In the genomic region with DNA sequence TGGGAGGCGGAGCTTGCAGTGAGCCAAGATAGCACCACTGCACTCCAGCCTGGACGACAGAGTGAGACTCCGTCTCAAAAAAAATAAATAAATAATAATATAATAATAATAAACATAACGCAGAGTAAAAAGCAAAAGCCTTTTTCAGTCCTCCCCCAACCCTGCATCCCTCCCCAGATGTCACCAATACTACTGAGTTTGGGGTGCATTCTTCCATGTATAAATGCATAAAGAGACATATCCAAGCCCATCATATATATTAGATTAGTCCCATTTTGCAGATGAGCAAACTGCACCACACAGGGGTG, we compare ENCODE assay signal across 9 cellular contexts. TPM values are rescaled to one million over a fixed set of nuclear protein-coding genes. Genes with fewer than 3 reads are reported as not detected.
A peak's percentile ranks its signal among the peaks of the same experiment; 100 is the strongest.
DNase-seq lines count a peak whose midpoint lies in the region; ATAC-seq, FAIRE-seq and TF ChIP-seq lines count a peak whose summit lies in the region.
"Had no signal": no experiment of that assay in that cellular context is flagged by ENCODE, and none has a peak within 500 bp of the region (broad histone marks: within the 10 kb centered on the region; RNA-seq: fewer than 3 reads in every experiment).

No MANE protein-coding gene starts in this region.

- intact Hi-C loops in naive thymus-derived CD4-positive, alpha-beta T cell (cut with micrococcal nuclease): no loop called here

- H3K9me2 ChIP-seq in Loucy (replicated peaks; ENCODE audit: low read depth, low read length): no peaks in the 10 kb centered on the region

- no peak for FAIRE-seq in HTR-8/SVneo (lab: Jason Lieb, UNC)

- H3K4me3 ChIP-seq in AG10803 (ENCODE audit: low read length) (peak overlapping the region; percentile 68), Loucy (ENCODE audit: low read length, poor library complexity, severe bottlenecking) (peak overlapping the region; percentile 29), coronary artery (peak overlapping the region; percentile 95)
- peak overlapping the region; percentile 35 for H3K4me3 ChIP-seq in naive thymus-derived CD4-positive, alpha-beta T cell (ENCODE audit: low read length)

- H3K4me2 ChIP-seq in Loucy (ENCODE audit: low read depth, low read length, poor library complexity, severe bottlenecking): peak overlapping the region; percentile 30

- CTCF ChIA-PET in naive thymus-derived CD4-positive, alpha-beta T cell (lab: Charles Lee): interaction anchor here (0.7 to 1.3 kb wide), 2 partner anchors 13 to 430 kb away, joined by 3 to 5 read pairs; no protein-coding TSS in a partner anchor

- DNase-seq in AG10803 (ENCODE audit: low read depth) (no peak), coronary artery (ENCODE audit: low spot score) (no peak), GOT3 (lab: John Stamatoyannopoulos, UW) (no peak), T1000 (lab: John Stamatoyannopoulos, UW) (no peak), NCI-H774 (lab: John Stamatoyannopoulos, UW) (no peak), HTR-8/SVneo (ENCODE audit: insufficient read length, low spot score) (no peak)
- no peak for DNase-seq in naive thymus-derived CD4-positive, alpha-beta T cell

- H3K4me3 Mint-ChIP-seq in naive thymus-derived CD4-positive, alpha-beta T cell: peak overlapping the region; percentile 71 to 88 (median 81)

- no peak for TF ChIP-seq CTCF in AG10803 (conservative IDR thresholded peaks at IDR 0.05; ENCODE audit: low read length)
- no peak for TF ChIP-seq CTCF in Loucy (conservative IDR thresholded peaks at IDR 0.05; ENCODE audit: low read length)
- no peak for TF ChIP-seq CTCF in coronary artery (IDR thresholded peaks at IDR 0.05)

- ATAC-seq in naive thymus-derived CD4-positive, alpha-beta T cell: no peak

- no peaks in the 10 kb centered on the region for H3K79me2 ChIP-seq in Loucy (ENCODE audit: insufficient read depth, low read length)

- H4K20me1 ChIP-seq in Loucy (ENCODE audit: insufficient read depth, low read length, poor library complexity, severe bottlenecking): no peaks in the 10 kb centered on the region

- no peaks in the 10 kb centered on the region for H3K27me3 ChIP-seq in Loucy (ENCODE audit: insufficient read depth, low read length, poor library complexity, severe bottlenecking)
- no peaks in the 10 kb centered on the region for H3K27me3 ChIP-seq in naive thymus-derived CD4-positive, alpha-beta T cell (ENCODE audit: control insufficient read depth in 2 of 2, insufficient read depth in 2 of 2, low read length in 2 of 2)

- H3K4me1 ChIP-seq in Loucy (ENCODE audit: insufficient read depth, low read length, poor library complexity, severe bottlenecking): no peaks in the 10 kb centered on the region
- peaks cover 0 to 5% of the 10 kb centered on the region in 2 donors for H3K4me1 ChIP-seq in naive thymus-derived CD4-positive, alpha-beta T cell (ENCODE audit: control insufficient read depth in 2 of 2, insufficient read depth in 2 of 2, low read length in 2 of 2)

- H3K27ac Mint-ChIP-seq in naive thymus-derived CD4-positive, alpha-beta T cell: peak overlapping the region in 2 of 9 donors; percentile 35 to 36

- peaks cover 0 to 2% (median 0%) of the 10 kb centered on the region in 11 donors for H3K9me3 Mint-ChIP-seq in naive thymus-derived CD4-positive, alpha-beta T cell

- POLR2A ChIA-PET in naive thymus-derived CD4-positive, alpha-beta T cell (lab: Charles Lee): interaction anchor here (0.7 to 1.0 kb wide), 3 partner anchors 10 to 81 kb away, joined by 3 to 4 read pairs (median 3); a partner anchor contains a TSS

- H3K27ac ChIP-seq in coronary artery: peak overlapping the region; percentile 95 to 99
- no peak overlapping the region for H3K27ac ChIP-seq in naive thymus-derived CD4-positive, alpha-beta T cell (ENCODE audit: low read depth, low read length)

- H3K4me1 Mint-ChIP-seq in naive thymus-derived CD4-positive, alpha-beta T cell: peaks cover 6 to 38% (median 21%) of the 10 kb centered on the region in 7 donors

- H3K9ac ChIP-seq in Loucy (ENCODE audit: low read depth, low read length, poor library complexity, severe bottlenecking): no peak overlapping the region

- no peaks in the 10 kb centered on the region for H3K36me3 Mint-ChIP-seq in naive thymus-derived CD4-positive, alpha-beta T cell

- H3F3A ChIP-seq in Loucy (ENCODE audit: low read depth): no peaks in the 10 kb centered on the region

- peaks cover 23 to 33% (median 30%) of the 10 kb centered on the region in 5 donors for H3K27me3 Mint-ChIP-seq in naive thymus-derived CD4-positive, alpha-beta T cell

- H3K36me3 ChIP-seq in Loucy (ENCODE audit: insufficient read depth, low read length): no peaks in the 10 kb centered on the region
- no peaks in the 10 kb centered on the region for H3K36me3 ChIP-seq in naive thymus-derived CD4-positive, alpha-beta T cell (ENCODE audit: control insufficient read depth in 2 of 3, insufficient read depth in 3 of 3, low read length in 3 of 3)

- H2AFZ ChIP-seq in Loucy (ENCODE audit: low read length): no peak overlapping the region

- H3K9me3 ChIP-seq in Loucy (ENCODE audit: insufficient read depth, low read depth, low read length): no peaks in the 10 kb centered on the region
- no peaks in the 10 kb centered on the region for H3K9me3 ChIP-seq in naive thymus-derived CD4-positive, alpha-beta T cell (ENCODE audit: control insufficient read depth in 2 of 3, low read length in 3 of 3)

RNA-seq across cellular contexts. Expression of a gene that starts 0.9 kb away (rescaled TPM):
- total RNA-seq in naive thymus-derived CD4-positive, alpha-beta T cell: 10 to 100 TPM in 1 of 5 experiments, 1 to 10 TPM in 1, under 1 TPM in 3; 0.49 to 27.7 (median 0.79) TPM
- under 1 TPM; 0.14 to 0.25 TPM for polyA plus RNA-seq in naive thymus-derived CD4-positive, alpha-beta T cell

RNA-seq across cellular contexts. Expression of a gene that starts 31.1 kb away (rescaled TPM):
- 1,000 to 10,000 TPM in 1 of 5 experiments, 100 to 1,000 TPM in 4; 302 to 1,400 (median 377) TPM for total RNA-seq in naive thymus-derived CD4-positive, alpha-beta T cell
- 100 to 1,000 TPM; 171 to 172 TPM for polyA plus RNA-seq in naive thymus-derived CD4-positive, alpha-beta T cell

RNA-seq across cellular contexts. Expression of a gene that starts 32.7 kb away (rescaled TPM):
- total RNA-seq in naive thymus-derived CD4-positive, alpha-beta T cell: 1 to 10 TPM in 1 of 5 experiments, under 1 TPM in 1, not detected in 3; 0.44 to 2.5 TPM
- polyA plus RNA-seq in naive thymus-derived CD4-positive, alpha-beta T cell: under 1 TPM in 1 of 2 donors, not detected in 1; 0.76 TPM
- total RNA-seq: posterior vena cava had no signal

RNA-seq across cellular contexts. Expression of a gene that starts 40.4 kb away (rescaled TPM):
- total RNA-seq in naive thymus-derived CD4-positive, alpha-beta T cell: 1 to 10 TPM in 3 of 5 experiments, under 1 TPM in 2; 0.29 to 2.4 (median 1.4) TPM
- not detected for polyA plus RNA-seq in naive thymus-derived CD4-positive, alpha-beta T cell

Comparison
In these comparisons a context has a peak if more than half of its experiments do, and no peak if none do; other contexts are left out.
1. H3K4me3 ChIP-seq: peak in every context shown above with its lines; median percentile 95 in coronary artery; 68 in AG10803; 35 in naive thymus-derived CD4-positive, alpha-beta T cell; 29 in Loucy.